11 cellular contexts compared by ENCODE assay signal in the genomic region with DNA sequence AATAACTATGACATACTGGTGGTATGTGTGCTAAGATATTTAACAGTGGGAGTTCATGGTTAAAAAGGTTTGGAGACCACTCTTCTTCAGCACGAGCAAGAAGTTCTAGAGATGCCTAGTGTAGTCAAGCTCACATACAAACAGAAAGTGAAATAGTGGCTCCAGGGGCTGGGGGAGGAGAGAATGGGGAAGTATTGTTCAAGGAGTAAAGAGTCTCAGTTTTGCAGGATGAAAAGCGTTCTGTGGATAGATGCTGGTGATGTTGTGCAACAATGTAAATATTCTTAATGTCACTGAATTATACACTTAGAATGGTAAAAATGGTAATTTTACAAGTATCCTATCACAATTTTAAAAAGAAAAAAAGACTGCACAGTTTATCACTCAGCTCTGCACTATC. TPM values are rescaled to one million over a fixed set of nuclear protein-coding genes. Genes with fewer than 3 reads are reported as not detected.
DNase-seq lines count a peak whose midpoint lies in the region; ATAC-seq and TF ChIP-seq lines count a peak whose summit lies in the region.
"Had no signal": no experiment of that assay in that cellular context is flagged by ENCODE, and none has a peak within 500 bp of the region (broad histone marks: within the 10 kb centered on the region; RNA-seq: fewer than 3 reads in every experiment).

No MANE protein-coding gene starts in this region.

- ATAC-seq in GM18502 (IDR thresholded peaks at IDR 0.05; ENCODE audit: poor library complexity, unreplicated experiment), result peak; percentile 58
- ATAC-seq in HG02571 (IDR thresholded peaks at IDR 0.05; ENCODE audit: unreplicated experiment), result peak; percentile 54
- peak; percentile 71 for ATAC-seq in left lung
- ATAC-seq: body of pancreas had no signal

- no peak for TF ChIP-seq CTCF in left lung (IDR thresholded peaks at IDR 0.05)
- no peak for TF ChIP-seq CTCF in dorsolateral prefrontal cortex (IDR thresholded peaks at IDR 0.05 in 54 of 56, conservative IDR thresholded peaks at IDR 0.05 in 2 of 56; ENCODE audit: low read depth in 1 of 56, partially characterized antibody in 56 of 56)
- TF ChIP-seq CTCF in GM10266 (IDR thresholded peaks at IDR 0.05; ENCODE audit: control insufficient read depth, insufficient read depth, low read depth, missing control alignments), result no peak
- no peak for TF ChIP-seq CTCF in tibial artery (IDR thresholded peaks at IDR 0.05)

- H3K27ac ChIP-seq in left lung (peak overlapping the region; percentile 9 to 10), dorsolateral prefrontal cortex (no peak overlapping the region), tibial artery (no peak overlapping the region)
- H3K27ac ChIP-seq: body of pancreas, SK-N-MC had no signal

- H3K4me3 ChIP-seq in left lung (no peak overlapping the region), dorsolateral prefrontal cortex (no peak overlapping the region), tibial artery (no peak overlapping the region)
- H3K4me3 ChIP-seq: body of pancreas, HAP-1, SK-N-MC had no signal

- no peaks in the 10 kb centered on the region for H3K9me3 ChIP-seq in left lung
- H3K9me3 ChIP-seq in tibial artery, result no peaks in the 10 kb centered on the region
- H3K9me3 ChIP-seq: body of pancreas, HAP-1 had no signal

- H3K4me1 ChIP-seq in left lung, result peaks cover 0 to 31% of the 10 kb centered on the region in 2 donors
- H3K4me1 ChIP-seq in tibial artery, result peaks cover 0 to 3% (median 0%) of the 10 kb centered on the region in 4 donors
- H3K4me1 ChIP-seq: body of pancreas, HAP-1 had no signal

- peak; percentile 89 for DNase-seq in OCI-M1 (lab: John Stamatoyannopoulos, UW)
- no peak for DNase-seq in left lung
- DNase-seq in dorsolateral prefrontal cortex, result no peak
- no peak for DNase-seq in GM10266 (ENCODE audit: extremely low spot score)
- no peak for DNase-seq in kidney glomerular epithelial cell (lab: John Stamatoyannopoulos, UW)
- DNase-seq in tibial artery, result no peak
- DNase-seq: body of pancreas had no signal

- H3K27me3 ChIP-seq in left lung (no peaks in the 10 kb centered on the region), dorsolateral prefrontal cortex (no peaks in the 10 kb centered on the region), tibial artery (no peaks in the 10 kb centered on the region)
- H3K27me3 ChIP-seq: body of pancreas had no signal

- H3K36me3 ChIP-seq in left lung, result no peaks in the 10 kb centered on the region
- H3K36me3 ChIP-seq in tibial artery, result no peaks in the 10 kb centered on the region
- H3K36me3 ChIP-seq: HAP-1 had no signal

- intact Hi-C loops in left lung (cut with DNase I) (no loop called here), dorsolateral prefrontal cortex (cut with DNase I) (no loop called here), tibial artery (cut with DNase I; ENCODE audit: low total_unique reads) (no loop called here)

RNA-seq across cellular contexts. Expression of gene EPAS1, which starts 29.0 kb away (rescaled TPM):
- total RNA-seq in left lung, result 100 to 1,000 TPM; 590 to 962 TPM
- 100 to 1,000 TPM in 100 of 120 experiments, 10 to 100 TPM in 20; 63.6 to 481 (median 129) TPM for total RNA-seq in dorsolateral prefrontal cortex

Comparison
In these comparisons a context has a peak if more than half of its experiments do, and no peak if none do; other contexts are left out.
1. H3K27ac ChIP-seq: peak in left lung (2 of 2); none in dorsolateral prefrontal cortex (0 of 59) and tibial artery (0 of 2).
2. Peak in every context shown above with its lines, with median percentiles within 50 percentile points of each other: ATAC-seq.